In the genomic region with DNA sequence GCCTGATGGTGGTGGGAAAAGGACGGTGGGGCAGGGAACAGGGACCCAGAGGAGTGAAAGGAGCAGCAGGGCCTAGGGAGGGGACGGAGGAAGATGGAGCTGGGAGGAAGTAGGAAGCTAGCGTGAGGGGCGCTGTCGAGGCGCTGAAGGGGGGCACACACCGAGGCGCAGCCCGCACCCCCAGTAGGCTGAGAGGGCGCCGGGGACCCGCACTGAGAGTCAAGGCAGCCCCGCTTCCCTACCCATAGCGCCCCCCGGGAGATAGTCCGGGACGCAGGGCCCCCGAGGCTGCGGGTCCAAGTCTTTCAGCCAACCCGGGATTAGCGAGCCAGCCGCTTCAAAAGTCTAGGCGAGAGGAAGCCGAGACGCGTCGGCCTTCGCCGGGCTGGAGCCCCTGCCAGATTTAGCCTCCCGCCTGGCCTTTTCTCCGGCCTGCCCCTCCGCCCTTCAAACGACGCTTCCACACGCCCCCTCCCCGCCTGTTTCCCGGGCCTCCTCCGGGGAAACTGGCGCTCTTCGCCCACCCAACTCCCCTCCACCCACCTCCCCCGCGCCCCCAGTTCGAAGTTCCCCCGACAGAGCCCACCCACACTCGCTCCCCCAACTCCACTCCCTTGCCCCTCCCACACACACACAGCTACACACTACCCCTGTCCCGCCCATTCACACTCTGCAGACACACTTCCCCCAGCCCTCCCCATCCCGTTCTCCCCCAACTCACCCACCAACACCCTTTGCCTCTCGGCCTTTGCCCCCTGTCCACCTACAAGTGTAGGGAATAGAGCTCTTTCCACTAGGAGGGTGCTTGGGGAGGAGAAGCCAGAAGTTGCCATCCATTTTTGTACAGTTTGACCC, we compare ENCODE assay signal across 26 cellular contexts. TPM values are rescaled to one million over a fixed set of nuclear protein-coding genes. Genes with fewer than 3 reads are reported as not detected.
DNase-seq lines count a peak whose midpoint lies in the region; ATAC-seq and TF ChIP-seq lines count a peak whose summit lies in the region.
"Had no signal": no experiment of that assay in that cellular context is flagged by ENCODE, and none has a peak within 500 bp of the region (broad histone marks: within the 10 kb centered on the region; RNA-seq: fewer than 3 reads in every experiment).

No MANE protein-coding gene starts in this region.

- H3K9me3 Mint-ChIP-seq in GM23338 (no peaks in the 10 kb centered on the region), neural crest cell (no peaks in the 10 kb centered on the region)
- no peaks in the 10 kb centered on the region for H3K9me3 Mint-ChIP-seq in activated CD4-positive, alpha-beta memory T cell treated with anti-CD3 and anti-CD28 coated beads, Interleukin-2, amount 10 ng/mL, durations not matched to agents 7 days and 5 days
- H3K9me3 Mint-ChIP-seq: activated B cell treated with CpG ODN at 0.5 μM for 24 hours; activated naive CD8-positive, alpha-beta T cell treated with anti-CD3 and anti-CD28 coated beads, Interleukin-2, amount 50 U/mL, for 24 hours; activated T-helper 1 cell treated with anti-CD3 and anti-CD28 coated beads, Interleukin-12 subunit alpha, Interleukin-12 subunit beta, Interleukin-2, Interleukin-4 antibody, amounts not matched to agents 30 ng/mL and 10 ng/mL and 1 ng/mL, durations not matched to agents 14 hours and 24 hours and 36 hours had no signal

- TF ChIP-seq CTCF in GM23338 (conservative IDR thresholded peaks at IDR 0.05; ENCODE audit: low read depth in 2 of 2) (peak; percentile 38 to 45), WERI-Rb-1 (IDR thresholded peaks at IDR 0.05; ENCODE audit: low read depth, low read length) (peak; percentile 61), neural crest cell (conservative IDR thresholded peaks at IDR 0.05) (no peak)

- peaks cover 13% of the 10 kb centered on the region for H4K20me1 ChIP-seq in GM23338 (replicated peaks; ENCODE audit: insufficient read depth)

- H3K79me2 ChIP-seq in GM23338 (replicated peaks; ENCODE audit: insufficient read depth) = no peaks in the 10 kb centered on the region
- H3K79me2 ChIP-seq: parathyroid adenoma had no signal

- no peaks in the 10 kb centered on the region for H3K9me2 ChIP-seq in GM23338 (ENCODE audit: insufficient read depth)

- H3K27me3 ChIP-seq in GM23338 (ENCODE audit: insufficient read depth) (peaks cover 98% of the 10 kb centered on the region), WERI-Rb-1 (ENCODE audit: insufficient read depth, low read depth, severe bottlenecking) (peaks cover 79% of the 10 kb centered on the region)

- peak overlapping the region; percentile 100 for H3K4me2 ChIP-seq in GM23338

- H3K36me3 ChIP-seq in GM23338 (ENCODE audit: insufficient read depth) (no peaks in the 10 kb centered on the region), WERI-Rb-1 (no peaks in the 10 kb centered on the region)
- H3K36me3 ChIP-seq: cardiac muscle cell, heart left ventricle, left ventricle myocardium inferior, SJSA1 had no signal

- peak overlapping the region; percentile 92 for H2AFZ ChIP-seq in GM23338
- H2AFZ ChIP-seq: parathyroid adenoma had no signal

- peak; percentile 65 for ATAC-seq in GM23338
- ATAC-seq: activated naive CD8-positive, alpha-beta T cell treated with anti-CD3 and anti-CD28 coated beads, Interleukin-2, amount 50 U/mL, for 24 hours; heart left ventricle; PC-3; T-helper 17 cell had no signal

- H3K36me3 Mint-ChIP-seq in GM23338 (ENCODE audit: low read depth) (no peaks in the 10 kb centered on the region), neural crest cell (ENCODE audit: low read depth) (no peaks in the 10 kb centered on the region)
- H3K36me3 Mint-ChIP-seq in activated CD4-positive, alpha-beta memory T cell treated with anti-CD3 and anti-CD28 coated beads, Interleukin-2, amount 10 ng/mL, durations not matched to agents 7 days and 5 days (ENCODE audit: low read depth) = peaks cover 5% of the 10 kb centered on the region

- peaks cover 5% of the 10 kb centered on the region; the same call in 1 of the 2 replicates for H3F3A ChIP-seq in GM23338 (replicated peaks; ENCODE audit: low read depth)

- no peak overlapping the region for H3K27ac ChIP-seq in GM23338 (ENCODE audit: low read depth)
- H3K27ac ChIP-seq in WERI-Rb-1 = no peak overlapping the region
- H3K27ac ChIP-seq: cardiac muscle cell, heart left ventricle, left ventricle myocardium inferior, parathyroid adenoma, SJSA1, skin epidermis had no signal

- POLR2A ChIA-PET in activated CD4-positive, alpha-beta memory T cell treated with anti-CD3 and anti-CD28 coated beads, Interleukin-2, amount 10 ng/mL, durations not matched to agents 7 days and 5 days (lab: Charles Lee) = no interaction called here

- H3K4me3 Mint-ChIP-seq in GM23338 = peak overlapping the region; percentile 86
- H3K4me3 Mint-ChIP-seq in neural crest cell = peak overlapping the region; percentile 58
- H3K4me3 Mint-ChIP-seq in activated CD4-positive, alpha-beta memory T cell treated with anti-CD3 and anti-CD28 coated beads, Interleukin-2, amount 10 ng/mL, durations not matched to agents 7 days and 5 days = no peak overlapping the region
- H3K4me3 Mint-ChIP-seq: activated B cell treated with CpG ODN at 0.5 μM for 24 hours; activated naive CD8-positive, alpha-beta T cell treated with anti-CD3 and anti-CD28 coated beads, Interleukin-2, amount 50 U/mL, for 24 hours; activated T-helper 1 cell treated with anti-CD3 and anti-CD28 coated beads, Interleukin-12 subunit alpha, Interleukin-12 subunit beta, Interleukin-2, Interleukin-4 antibody, amounts not matched to agents 30 ng/mL and 10 ng/mL and 1 ng/mL, durations not matched to agents 14 hours and 24 hours and 36 hours; T-helper 17 cell had no signal

- H3K27me3 Mint-ChIP-seq in GM23338 (ENCODE audit: insufficient read depth, low read depth, poor library complexity) (peaks cover 91% of the 10 kb centered on the region), neural crest cell (ENCODE audit: low read depth) (peaks cover 58% of the 10 kb centered on the region)
- peaks cover 73% of the 10 kb centered on the region for H3K27me3 Mint-ChIP-seq in activated CD4-positive, alpha-beta memory T cell treated with anti-CD3 and anti-CD28 coated beads, Interleukin-2, amount 10 ng/mL, durations not matched to agents 7 days and 5 days

- DNase-seq in GM23338 (ENCODE audit: low spot score) (peak; percentile 85), WERI-Rb-1 (peak; percentile 58), neural crest cell (ENCODE audit: low read depth, low spot score) (peak; percentile 22), anterior cingulate cortex (lab: John Stamatoyannopoulos, UW) (no peak), SIG-M5 (lab: John Stamatoyannopoulos, UW) (no peak), HT-29 (ENCODE audit: low spot score) (no peak)
- DNase-seq in activated CD4-positive, alpha-beta memory T cell treated with anti-CD3 and anti-CD28 coated beads, Interleukin-2, amount 10 ng/mL, durations not matched to agents 7 days and 5 days = no peak
- DNase-seq: activated B cell treated with CpG ODN at 0.5 μM for 24 hours; activated CD8-positive, alpha-beta memory T cell treated with anti-CD3 and anti-CD28 coated beads for 24 hours; activated naive CD8-positive, alpha-beta T cell treated with anti-CD3 and anti-CD28 coated beads, Interleukin-2, amount 50 U/mL, for 24 hours; Caco-2; effector CD4-positive, alpha-beta T cell; heart left ventricle; Karpas-422; left ventricle myocardium inferior; NCI-H1105; NCI-H69; PC-3; stimulated activated CD4-positive, alpha-beta T cell treated with anti-CD3 and anti-CD28 coated beads, Interleukin-4, amount 100 ng/mL, for 24 hours; T-helper 17 cell had no signal

- H3K4me1 ChIP-seq in GM23338 (ENCODE audit: insufficient read depth) = peaks cover 68% of the 10 kb centered on the region
- H3K4me1 ChIP-seq: parathyroid adenoma had no signal

- H3K9me3 ChIP-seq in WERI-Rb-1 (ENCODE audit: severe bottlenecking) = peaks cover 4% of the 10 kb centered on the region
- H3K9me3 ChIP-seq: Caco-2, heart left ventricle, left ventricle myocardium inferior, SJSA1 had no signal

- H3K4me1 Mint-ChIP-seq in GM23338 (peaks cover 69% of the 10 kb centered on the region), neural crest cell (peaks cover 68% of the 10 kb centered on the region)
- no peaks in the 10 kb centered on the region for H3K4me1 Mint-ChIP-seq in activated CD4-positive, alpha-beta memory T cell treated with anti-CD3 and anti-CD28 coated beads, Interleukin-2, amount 10 ng/mL, durations not matched to agents 7 days and 5 days
- H3K4me1 Mint-ChIP-seq: activated B cell treated with CpG ODN at 0.5 μM for 24 hours, T-helper 17 cell had no signal

- peak overlapping the region; percentile 82 for H3K4me3 ChIP-seq in GM23338
- peak overlapping the region; percentile 37 for H3K4me3 ChIP-seq in WERI-Rb-1 (ENCODE audit: low read depth, low read length)
- H3K4me3 ChIP-seq in iPS-11a (ENCODE audit: low read depth, low read length) = peak overlapping the region; percentile 44
- H3K4me3 ChIP-seq: cardiac muscle cell, heart left ventricle, left ventricle myocardium inferior, SJSA1, skin epidermis had no signal

- H3K27ac Mint-ChIP-seq in GM23338 (no peak overlapping the region), neural crest cell (ENCODE audit: unreplicated experiment) (no peak overlapping the region)
- no peak overlapping the region for H3K27ac Mint-ChIP-seq in activated CD4-positive, alpha-beta memory T cell treated with anti-CD3 and anti-CD28 coated beads, Interleukin-2, amount 10 ng/mL, durations not matched to agents 7 days and 5 days
- H3K27ac Mint-ChIP-seq: activated B cell treated with CpG ODN at 0.5 μM for 24 hours; activated naive CD8-positive, alpha-beta T cell treated with anti-CD3 and anti-CD28 coated beads, Interleukin-2, amount 50 U/mL, for 24 hours; activated T-helper 1 cell treated with anti-CD3 and anti-CD28 coated beads, Interleukin-12 subunit alpha, Interleukin-12 subunit beta, Interleukin-2, Interleukin-4 antibody, amounts not matched to agents 30 ng/mL and 10 ng/mL and 1 ng/mL, durations not matched to agents 14 hours and 24 hours and 36 hours; T-helper 17 cell had no signal

- CTCF ChIA-PET in activated CD4-positive, alpha-beta memory T cell treated with anti-CD3 and anti-CD28 coated beads, Interleukin-2, amount 10 ng/mL, durations not matched to agents 7 days and 5 days (lab: Charles Lee) = no interaction called here

TF ChIP-seq in GM23338, 12 proteins besides CTCF, POLR2A, EP300 and RAD21 (continues in another document):
- TF ChIP-seq ZNF114 (CRISPR knock-in tag; IDR thresholded peaks at IDR 0.05) (no peak), EZH2phosphoT487 (IDR thresholded peaks at IDR 0.05; ENCODE audit: unreplicated experiment) (no peak)

RNA-seq across cellular contexts. Expression of gene PROX1, which starts 7.8 kb away (rescaled TPM):
- total RNA-seq in GM23338 (2014; rRNA removed; shearing (Covaris generic)) = 0.39 and 0.49 TPM in 2 replicates
- 0.66 and 0.92 TPM in 2 replicates for polyA plus RNA-seq in GM23338 (2016; fragmentation: Nextera tagmentation; extraction: Ambion mirVana)
- 14.3 and 17.5 TPM in 2 replicates for total RNA-seq in neural crest cell
- under 1 TPM in 1 of 2 experiments, not detected in 1; 0.08 TPM for total RNA-seq in activated CD4-positive, alpha-beta memory T cell treated with anti-CD3 and anti-CD28 coated beads, Interleukin-2, amount 10 ng/mL, durations not matched to agents 7 days and 5 days
- total RNA-seq in HT-29 (2014; rRNA removed; shearing (Covaris generic)) = 0.94 and 1.0 TPM in 2 replicates
- total RNA-seq: activated T-helper 1 cell treated with anti-CD3 and anti-CD28 coated beads, Interleukin-12 subunit alpha, Interleukin-12 subunit beta, Interleukin-2, Interleukin-4 antibody, amounts not matched to agents 30 ng/mL and 10 ng/mL and 1 ng/mL, durations not matched to agents 14 hours and 24 hours and 36 hours; PC-3; T-helper 17 cell had no signal

Comparison
In these comparisons a context has a peak if more than half of its experiments do, and no peak if none do; other contexts are left out.
1. DNase-seq: peak in GM23338 (single experiment), WERI-Rb-1 (single experiment) and neural crest cell (single experiment); none in activated CD4-positive, alpha-beta memory T cell treated with anti-CD3 and anti-CD28 coated beads, Interleukin-2, amount 10 ng/mL, durations not matched to agents 7 days and 5 days (single experiment), anterior cingulate cortex (0 of 58), SIG-M5 (single experiment) and HT-29 (single experiment).
2. Peak in every context shown above with its lines, with median percentiles within 50 percentile points of each other: H3K4me3 ChIP-seq.